In genomic region chr7:43834463-43835251, GRCh38 we compare ENCODE assay signal across 7 cellular contexts. TPM values are rescaled to one million over a fixed set of nuclear protein-coding genes. Genes with fewer than 3 reads are reported as not detected.
DNase-seq lines count a peak whose midpoint lies in the region; ATAC-seq, FAIRE-seq and TF ChIP-seq lines count a peak whose summit lies in the region.

No MANE protein-coding gene starts in this region.

- H3K4me1 ChIP-seq in effector memory CD4-positive, alpha-beta T cell (ENCODE audit: control insufficient read depth, insufficient read depth, low read length, poor library complexity, severe bottlenecking) = no peaks in the 10 kb centered on the region

- peak; percentile 39 for ATAC-seq in HG03280 (IDR thresholded peaks at IDR 0.05; ENCODE audit: unreplicated experiment)

- H3K27me3 ChIP-seq in effector memory CD4-positive, alpha-beta T cell (replicated peaks; ENCODE audit: control insufficient read depth, insufficient read depth, low read length, poor library complexity, severe bottlenecking) = no peaks in the 10 kb centered on the region

- H3K4me1 Mint-ChIP-seq in osteocyte (ENCODE audit: unreplicated experiment) = peaks cover 6% of the 10 kb centered on the region

- H3K4me3 Mint-ChIP-seq in osteocyte (ENCODE audit: unreplicated experiment) = no peak overlapping the region

- H3K27me3 Mint-ChIP-seq in osteocyte (ENCODE audit: unreplicated experiment) = peaks cover 31% of the 10 kb centered on the region

- H3K9me3 ChIP-seq in effector memory CD4-positive, alpha-beta T cell (ENCODE audit: control insufficient read depth, low read length) = no peaks in the 10 kb centered on the region

- no peaks in the 10 kb centered on the region for H3K36me3 Mint-ChIP-seq in osteocyte (ENCODE audit: unreplicated experiment)

- H3K9me3 Mint-ChIP-seq in osteocyte (ENCODE audit: unreplicated experiment) = no peaks in the 10 kb centered on the region

- no peak for TF ChIP-seq CTCF in osteocyte (IDR thresholded peaks at IDR 0.05)

- peak; percentile 87 for FAIRE-seq in GM19239 (lab: Jason Lieb, UNC)

- DNase-seq in GM19239 (ENCODE audit: insufficient read length, low spot score) (no peak), T-helper 22 cell (ENCODE audit: low read depth) (peak; percentile 34), superior temporal gyrus (ENCODE audit: extremely low spot score) (no peak), osteocyte (ENCODE audit: extremely low spot score, unreplicated experiment) (no peak)
- peak; percentile 12 to 39 (median 33) for DNase-seq in effector memory CD4-positive, alpha-beta T cell
- peak; percentile 13 to 19 for DNase-seq in stimulated activated CD4-positive, alpha-beta T cell treated with anti-CD3 and anti-CD28 coated beads, Interleukin-2, amount 100 ng/mL, for 48 hours

- no peak overlapping the region for H3K27ac Mint-ChIP-seq in osteocyte (ENCODE audit: unreplicated experiment)

- H3K4me3 ChIP-seq in effector memory CD4-positive, alpha-beta T cell (ENCODE audit: insufficient read depth, low read depth, low read length, poor library complexity, severe bottlenecking) = peak overlapping the region; percentile 56

- no peaks in the 10 kb centered on the region for H3K36me3 ChIP-seq in effector memory CD4-positive, alpha-beta T cell (ENCODE audit: control insufficient read depth, insufficient read depth, low read length)

- H3K27ac ChIP-seq in effector memory CD4-positive, alpha-beta T cell (ENCODE audit: insufficient read depth, low read length, poor library complexity, severe bottlenecking) = peak overlapping the region; percentile 69

RNA-seq across cellular contexts. Expression of gene MRPS24, which starts 34.7 kb away (rescaled TPM):
- total RNA-seq in osteocyte = 90.5 and 90.7 TPM in 2 replicates

Comparison
In these comparisons a context has a peak if more than half of its experiments do, and no peak if none do; other contexts are left out.
1. DNase-seq: peak in T-helper 22 cell (single experiment), effector memory CD4-positive, alpha-beta T cell (3 of 3) and stimulated activated CD4-positive, alpha-beta T cell treated with anti-CD3 and anti-CD28 coated beads, Interleukin-2, amount 100 ng/mL, for 48 hours (2 of 2); none in GM19239 (single experiment), superior temporal gyrus (single experiment) and osteocyte (single experiment).